ENCODE assay signal across 21 cellular contexts in the genomic region with DNA sequence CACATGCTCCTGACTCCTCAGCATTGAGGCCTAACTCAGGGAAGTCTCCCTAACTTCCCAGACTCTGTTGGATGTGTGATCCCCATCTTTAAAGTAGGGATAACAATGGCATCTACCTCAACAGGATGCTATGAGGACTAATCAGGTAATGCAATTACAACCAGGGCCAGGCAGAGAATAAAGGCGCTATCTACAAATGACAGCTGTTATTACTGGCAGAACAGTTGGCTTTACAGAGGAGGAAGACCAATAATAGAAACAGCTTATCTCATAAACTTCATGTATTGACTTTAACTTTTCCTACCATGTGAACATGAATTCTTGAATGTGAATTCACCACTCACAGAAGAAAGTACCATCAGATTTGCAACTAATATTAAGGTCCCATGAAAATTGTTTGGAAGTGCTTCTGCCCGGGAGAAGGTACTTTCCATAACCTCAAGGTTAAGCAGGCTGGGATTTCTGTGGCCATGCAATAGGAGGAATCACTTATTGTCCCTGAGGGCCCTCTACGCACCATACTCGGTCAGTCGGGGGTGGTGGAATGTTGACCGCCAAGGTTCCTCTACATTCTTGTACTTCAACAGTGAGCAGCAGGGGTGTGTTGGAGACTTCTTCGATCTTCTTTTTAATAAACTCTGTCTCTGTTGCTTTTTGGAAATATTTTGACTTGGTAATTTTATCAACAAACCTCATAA. TPM values are rescaled to one million over a fixed set of nuclear protein-coding genes. Genes with fewer than 3 reads are reported as not detected.
DNase-seq lines count a peak whose midpoint lies in the region; ATAC-seq, FAIRE-seq and TF ChIP-seq lines count a peak whose summit lies in the region.
"Had no signal": no experiment of that assay in that cellular context is flagged by ENCODE, and none has a peak within 500 bp of the region (broad histone marks: within the 10 kb centered on the region; RNA-seq: fewer than 3 reads in every experiment).

No MANE protein-coding gene starts in this region.

- H3K27ac ChIP-seq in endothelial cell of umbilical vein (ENCODE audit: insufficient read depth, low read depth, low read length): peak overlapping the region; percentile 32
- peak overlapping the region; percentile 59 to 74 for H3K27ac ChIP-seq in aorta (ENCODE audit: low read depth in 1 of 2, low read length in 2 of 2)
- H3K27ac ChIP-seq: A549, SJSA1 had no signal

- H3K4me2 ChIP-seq in endothelial cell of umbilical vein (ENCODE audit: insufficient read depth, low read length): no peak overlapping the region
- H3K4me2 ChIP-seq: A549 had no signal

- peaks cover 28% of the 10 kb centered on the region for H3K4me1 ChIP-seq in endothelial cell of umbilical vein (ENCODE audit: control insufficient read depth, extremely low read depth, insufficient read depth, low read length)
- H3K4me1 ChIP-seq in aorta (ENCODE audit: control insufficient read depth in 1 of 2, insufficient read depth in 2 of 2, low read length in 2 of 2): peaks cover 2 to 9% of the 10 kb centered on the region in 2 donors
- H3K4me1 ChIP-seq: SJSA1 had no signal

- H3K9me3 ChIP-seq in endothelial cell of umbilical vein (replicated peaks; ENCODE audit: control insufficient read depth, insufficient read depth, low read length): no peaks in the 10 kb centered on the region
- no peaks in the 10 kb centered on the region for H3K9me3 ChIP-seq in aorta (ENCODE audit: control insufficient read depth, low read length)
- H3K9me3 ChIP-seq: A549, SJSA1 had no signal

- no peaks in the 10 kb centered on the region for H4K20me1 ChIP-seq in endothelial cell of umbilical vein (replicated peaks; ENCODE audit: control insufficient read depth, extremely low read depth, insufficient read depth, low read length)

- ATAC-seq in Right ventricle myocardium superior (ENCODE audit: poor library complexity): peak; percentile 23
- no peak for ATAC-seq in Right ventricle myocardium inferior
- ATAC-seq in aorta (ENCODE audit: low FRiP score): no peak
- ATAC-seq: A549 had no signal

- no peak for FAIRE-seq in endothelial cell of umbilical vein (lab: Jason Lieb, UNC)
- FAIRE-seq: A549, G401.6, H1, HTR-8/SVneo had no signal

- 25 to 29% methylated on average over 7 of the region's 7 CpGs for WGBS in aorta, 2 donors

- peaks cover 2 to 9% of the 10 kb centered on the region in 2 experiments for H3K36me3 ChIP-seq in endothelial cell of umbilical vein (ENCODE audit: control insufficient read depth in 2 of 2, extremely low read depth in 1 of 2, insufficient read depth in 2 of 2, low read length in 2 of 2)
- peaks cover 0 to 6% of the 10 kb centered on the region in 2 donors for H3K36me3 ChIP-seq in aorta (ENCODE audit: control insufficient read depth in 1 of 2, insufficient read depth in 2 of 2, low read length in 1 of 2)

- no peaks in the 10 kb centered on the region for H3K27me3 Mint-ChIP-seq in neural crest cell (ENCODE audit: low read depth)
- H3K27me3 Mint-ChIP-seq: stimulated activated naive CD8-positive, alpha-beta T cell treated with anti-CD3 and anti-CD28 coated beads, Interleukin-15, Interleukin-2, amounts not matched to agents 100 ng/mL and 50 ng/mL, for 24 hours had no signal

- H3K4me3 ChIP-seq in endothelial cell of umbilical vein (replicated peaks in 1 of 3; ENCODE audit: insufficient read depth in 1 of 3, low read depth in 1 of 3, low read length in 3 of 3) (no peak overlapping the region), aorta (ENCODE audit: low read length in 2 of 2) (no peak overlapping the region)
- H3K4me3 ChIP-seq: A549, SJSA1 had no signal

- BruUV-seq in endothelial cell of umbilical vein (replicated peaks; lab: Mats Ljungman, UMichigan): no TSS peak

- H3K9me3 Mint-ChIP-seq in neural crest cell: no peaks in the 10 kb centered on the region
- H3K9me3 Mint-ChIP-seq: activated T-helper 2 cell treated with anti-CD3 and anti-CD28 coated beads, Interferon-gamma antibody, Interleukin-2, Interleukin-4, amounts not matched to agents 10 μg/mL and 5 μg/mL and 100 μg/mL, durations not matched to agents 14 hours and 24 hours and 36 hours; stimulated activated naive CD8-positive, alpha-beta T cell treated with anti-CD3 and anti-CD28 coated beads, Interleukin-15, Interleukin-2, amounts not matched to agents 100 ng/mL and 50 ng/mL, for 24 hours had no signal

- H2AFZ ChIP-seq in endothelial cell of umbilical vein (ENCODE audit: low read depth, low read length): no peak overlapping the region

- dilution Hi-C loops in endothelial cell of umbilical vein (cut with MboI; ENCODE audit: extremely low pct_ligation_motif_present, low sequenced_read_pairs): no loop called here

- no peak for TF ChIP-seq POLR2A in endothelial cell of umbilical vein (IDR thresholded peaks at IDR 0.05; ENCODE audit: low read depth, low read length)

- CTCF ChIA-PET in endothelial cell of umbilical vein (lab: Charles Lee): interaction anchor here (0.7 to 1.7 kb wide), 5 partner anchors 18 to 130 kb away, joined by 3 to 6 read pairs (median 4); no protein-coding TSS in a partner anchor

- H3K79me2 ChIP-seq in endothelial cell of umbilical vein (ENCODE audit: control insufficient read depth, insufficient read depth, low read length): no peaks in the 10 kb centered on the region

- POLR2A ChIA-PET in endothelial cell of umbilical vein (lab: Charles Lee): no interaction called here

- DNase-seq in Right ventricle myocardium superior (no peak), Right ventricle myocardium inferior (ENCODE audit: missing footprints) (no peak), endothelial cell of umbilical vein (ENCODE audit: low read depth, low spot score) (peak; percentile 96), neural crest cell (ENCODE audit: low read depth, low spot score) (no peak), aorta (no peak), NCI-H1436 (lab: John Stamatoyannopoulos, UW) (no peak), T1000 (lab: John Stamatoyannopoulos, UW) (no peak), NCI-H69 (lab: John Stamatoyannopoulos, UW) (no peak)
- DNase-seq: activated CD4-positive, CD25-positive, alpha-beta regulatory T cell treated with anti-CD3 and anti-CD28 coated beads, Interleukin-2, amount 50 U/mL, for 72 hours; Karpas-422; NCI-H1092 treated with DMSO at 0.1 percent for 48 hours; NCI-H2107; NCI-H524 treated with DMSO at 0.1 percent for 48 hours; stimulated activated CD4-positive, alpha-beta T cell treated with anti-CD3 and anti-CD28 coated beads, Interleukin-2, amount 100 ng/mL, for 48 hours had no signal

- H3K9me1 ChIP-seq in endothelial cell of umbilical vein (replicated peaks; ENCODE audit: control insufficient read depth, extremely low read depth, insufficient read depth, low read length): no peaks in the 10 kb centered on the region

- no peaks in the 10 kb centered on the region for H3K27me3 ChIP-seq in endothelial cell of umbilical vein (ENCODE audit: control insufficient read depth in 2 of 2, insufficient read depth in 2 of 2, low read length in 2 of 2)
- no peaks in the 10 kb centered on the region for H3K27me3 ChIP-seq in aorta (ENCODE audit: control insufficient read depth in 1 of 2, insufficient read depth in 2 of 2, low read length in 1 of 2)
- H3K27me3 ChIP-seq: SJSA1 had no signal

- no peak overlapping the region for H3K4me3 Mint-ChIP-seq in neural crest cell
- H3K4me3 Mint-ChIP-seq: stimulated activated naive CD8-positive, alpha-beta T cell treated with anti-CD3 and anti-CD28 coated beads, Interleukin-15, Interleukin-2, amounts not matched to agents 100 ng/mL and 50 ng/mL, for 24 hours had no signal

- H3K36me3 Mint-ChIP-seq in neural crest cell (ENCODE audit: low read depth): peaks cover 17% of the 10 kb centered on the region

- TF ChIP-seq CTCF in endothelial cell of umbilical vein (IDR thresholded peaks at IDR 0.05; ENCODE audit: extremely low read depth in 1 of 2, insufficient read depth in 1 of 2, low read depth in 1 of 2, low read length in 2 of 2) (no peak), neural crest cell (conservative IDR thresholded peaks at IDR 0.05) (no peak)

- no peak overlapping the region for H3K9ac ChIP-seq in endothelial cell of umbilical vein (replicated peaks; ENCODE audit: extremely low read depth, insufficient read depth, low read length)

- peaks cover 32% of the 10 kb centered on the region for H3K4me1 Mint-ChIP-seq in neural crest cell

- H3K27ac Mint-ChIP-seq in neural crest cell (ENCODE audit: unreplicated experiment): peak overlapping the region; percentile 63
- H3K27ac Mint-ChIP-seq: activated T-helper 2 cell treated with anti-CD3 and anti-CD28 coated beads, Interferon-gamma antibody, Interleukin-2, Interleukin-4, amounts not matched to agents 10 μg/mL and 5 μg/mL and 100 μg/mL, durations not matched to agents 14 hours and 24 hours and 36 hours; stimulated activated naive CD8-positive, alpha-beta T cell treated with anti-CD3 and anti-CD28 coated beads, Interleukin-15, Interleukin-2, amounts not matched to agents 100 ng/mL and 50 ng/mL, for 24 hours had no signal

- intact Hi-C loops in Right ventricle myocardium superior (cut with DNase I) (no loop called here), Right ventricle myocardium inferior (cut with DNase I) (loop anchor here (5.0 kb wide), 2 partner anchors 35 to 55 kb away; no protein-coding TSS in a partner anchor), endothelial cell of umbilical vein (cut with micrococcal nuclease) (no loop called here), aorta (cut with DNase I) (loop anchor here in 1 of 2 donors (10.0 kb wide), 1 partner anchor 62 kb away; no protein-coding TSS in a partner anchor)

TF ChIP-seq in endothelial cell of umbilical vein, 7 proteins besides CTCF, POLR2A, EP300 and RAD21 (continues in another document):
- no peak for TF ChIP-seq MYC (IDR thresholded peaks at IDR 0.05; ENCODE audit: low read depth, low read length)
- TF ChIP-seq FOS (IDR thresholded peaks at IDR 0.05; ENCODE audit: borderline replicate concordance, insufficient read depth, low read length): no peak
- no peak for TF ChIP-seq MAX (IDR thresholded peaks at IDR 0.05; ENCODE audit: insufficient read depth, insufficient read length)
- no peak for TF ChIP-seq GATA2 (IDR thresholded peaks at IDR 0.05; ENCODE audit: insufficient read depth, insufficient read length, low read depth, low read length)

RNA-seq across cellular contexts. Expression of gene ERN1, which starts 22.6 kb away (rescaled TPM):
- total RNA-seq in Right ventricle myocardium superior (6.7 TPM), Right ventricle myocardium inferior (7.1 TPM), endothelial cell of umbilical vein (14.7 and 21.5 TPM in 2 replicates), neural crest cell (8.5 and 11.1 TPM in 2 replicates), aorta (10 to 100 TPM; 17.8 to 31.0 TPM)
- polyA plus RNA-seq in endothelial cell of umbilical vein (8.3 and 9.1 TPM in 2 replicates), aorta (1 to 10 TPM; 1.0 to 5.2 TPM)
- 6.7 and 7.2 TPM in 2 replicates for polyA plus RNA-seq in endothelial cell of umbilical vein (2011; cell fraction: cytosol; rRNA removed)
- 24.2 and 25.2 TPM in 2 replicates for polyA plus RNA-seq in endothelial cell of umbilical vein (2011; cell fraction: nucleus; rRNA removed)
- polyA plus RNA-seq in endothelial cell of umbilical vein (2012): 7.8 and 8.7 TPM in 2 replicates
- polyA minus RNA-seq in endothelial cell of umbilical vein: 17.7 and 31.3 TPM in 2 replicates
- 10.1 TPM for polyA minus RNA-seq in endothelial cell of umbilical vein (2011; cell fraction: cytosol; rRNA and poly(A)+ RNA removed)
- polyA minus RNA-seq in endothelial cell of umbilical vein (2011; cell fraction: nucleus; rRNA and poly(A)+ RNA removed): 28.5 and 35.8 TPM in 2 replicates
